Comparison of ENCODE assay signal across 13 cellular contexts in the genomic region with DNA sequence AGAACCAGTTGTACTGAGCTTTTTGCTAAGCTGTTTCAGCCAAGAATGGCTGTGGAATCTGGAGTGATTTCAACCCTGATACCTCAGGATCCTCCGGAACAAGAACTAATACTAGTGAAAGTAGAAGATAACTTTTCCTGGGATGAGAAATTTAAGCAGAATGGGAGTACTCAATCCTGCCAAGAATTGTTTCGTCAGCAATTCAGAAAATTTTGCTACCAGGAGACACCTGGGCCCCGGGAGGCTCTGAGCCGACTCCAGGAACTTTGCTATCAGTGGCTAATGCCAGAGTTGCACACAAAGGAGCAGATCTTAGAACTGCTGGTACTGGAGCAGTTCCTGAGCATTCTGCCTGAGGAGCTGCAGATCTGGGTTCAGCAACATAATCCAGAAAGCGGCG. TPM values are rescaled to one million over a fixed set of nuclear protein-coding genes. Genes with fewer than 3 reads are reported as not detected.
DNase-seq lines count a peak whose midpoint lies in the region; ATAC-seq and TF ChIP-seq lines count a peak whose summit lies in the region.
"Had no signal": no experiment of that assay in that cellular context is flagged by ENCODE, and none has a peak within 500 bp of the region (broad histone marks: within the 10 kb centered on the region; RNA-seq: fewer than 3 reads in every experiment).

No MANE protein-coding gene starts in this region.

- CTCF ChIA-PET in IMR-90 (lab: Yijun Ruan, JAX) = no interaction called here

- H3K9me3 ChIP-seq in CD4-positive, CD25-positive, alpha-beta regulatory T cell (ENCODE audit: control insufficient read depth in 2 of 2, low read length in 2 of 2) = peaks cover 12 to 23% of the 10 kb centered on the region in 2 experiments
- peaks cover 27% of the 10 kb centered on the region for H3K9me3 ChIP-seq in IMR-90 (ENCODE audit: control insufficient read depth, insufficient read depth, low read length)
- no peaks in the 10 kb centered on the region for H3K9me3 ChIP-seq in ectodermal cell (ENCODE audit: control insufficient read depth, low read length)

- H2BK120ac ChIP-seq in IMR-90 (ENCODE audit: low read depth, low read length) = no peak overlapping the region

- DNase-seq in CD4-positive, CD25-positive, alpha-beta regulatory T cell = no peak
- DNase-seq in IMR-90 (no peak), neural crest cell (ENCODE audit: low read depth, low spot score) (no peak), epidermal melanocyte (ENCODE audit: insufficient read length, low spot score) (no peak), NCI-H2029 (lab: John Stamatoyannopoulos, UW) (no peak)
- DNase-seq: activated CD8-positive, alpha-beta memory T cell treated with anti-CD3 and anti-CD28 coated beads, Interleukin-2, amount 10 ng/mL, durations not matched to agents 7 days and 5 days; C1 segment of cervical spinal cord; effector memory CD8-positive, alpha-beta T cell; head of caudate nucleus; NCI-H82 had no signal

- H4K5ac ChIP-seq in IMR-90 (ENCODE audit: low read depth, low read length) = no peak overlapping the region

- in situ Hi-C loops in IMR-90 (cut with MboI; ENCODE audit: low sequenced_read_pairs) = loop anchor here (5.0 to 25.0 kb wide), 3 partner anchors 50 to 720 kb away; a partner anchor contains a TSS

- no peak overlapping the region for H4K91ac ChIP-seq in IMR-90 (ENCODE audit: insufficient read depth, low read depth, low read length)

- H2BK20ac ChIP-seq in IMR-90 (ENCODE audit: low read depth, low read length) = no peak overlapping the region

- peak overlapping the region; percentile 87 for H3K4me3 ChIP-seq in CD4-positive, CD25-positive, alpha-beta regulatory T cell (ENCODE audit: low read depth, low read length)
- no peak overlapping the region for H3K4me3 ChIP-seq in IMR-90 (ENCODE audit: insufficient read depth, low read depth, low read length)
- H3K4me3 ChIP-seq in ectodermal cell (ENCODE audit: insufficient read depth, low read depth, low read length) = peak overlapping the region; percentile 78

- H3K36me3 ChIP-seq in CD4-positive, CD25-positive, alpha-beta regulatory T cell (ENCODE audit: control insufficient read depth, insufficient read depth, low read length) = peaks cover 49% of the 10 kb centered on the region
- H3K36me3 ChIP-seq in IMR-90 (ENCODE audit: control insufficient read depth, insufficient read depth, low read length) (peaks cover 39% of the 10 kb centered on the region), ectodermal cell (ENCODE audit: control insufficient read depth, insufficient read depth, low read length) (peaks cover 44% of the 10 kb centered on the region)

- no peak overlapping the region for H2AK5ac ChIP-seq in IMR-90 (ENCODE audit: low read depth, low read length)

- no peak for TF ChIP-seq RAD21 in IMR-90 (IDR thresholded peaks at IDR 0.05; ENCODE audit: low read length)

- no peaks in the 10 kb centered on the region for H3K9me1 ChIP-seq in IMR-90 (ENCODE audit: insufficient read depth, low read length)

- H4K20me1 ChIP-seq in IMR-90 (ENCODE audit: insufficient read depth, low read length) = no peaks in the 10 kb centered on the region

- H3K14ac ChIP-seq in IMR-90 (replicated peaks; ENCODE audit: low read depth, low read length) = no peak overlapping the region

- peaks cover 0 to 35% (median 21%) of the 10 kb centered on the region in 4 donors for H3K4me1 Mint-ChIP-seq in CD4-positive, CD25-positive, alpha-beta regulatory T cell
- H3K4me1 Mint-ChIP-seq in neural crest cell = peaks cover 4% of the 10 kb centered on the region

- no peak overlapping the region for H3K18ac ChIP-seq in IMR-90 (ENCODE audit: low read depth, low read length)

- no peak overlapping the region for H2AK9ac ChIP-seq in IMR-90 (replicated peaks; ENCODE audit: low read depth, low read length, poor library complexity)

- no peak overlapping the region for H4K8ac ChIP-seq in IMR-90 (ENCODE audit: low read depth in 2 of 2, low read length in 2 of 2)

- no peaks in the 10 kb centered on the region for H3K27me3 Mint-ChIP-seq in CD4-positive, CD25-positive, alpha-beta regulatory T cell
- H3K27me3 Mint-ChIP-seq in neural crest cell (ENCODE audit: low read depth) = no peaks in the 10 kb centered on the region
- H3K27me3 Mint-ChIP-seq: activated CD8-positive, alpha-beta memory T cell treated with anti-CD3 and anti-CD28 coated beads, Interleukin-2, amount 10 ng/mL, durations not matched to agents 7 days and 5 days; effector memory CD8-positive, alpha-beta T cell had no signal

- H3K36me3 Mint-ChIP-seq in CD4-positive, CD25-positive, alpha-beta regulatory T cell = peaks cover 50% of the 10 kb centered on the region
- H3K36me3 Mint-ChIP-seq in neural crest cell (ENCODE audit: low read depth) = peaks cover 48% of the 10 kb centered on the region

- H3K27ac Mint-ChIP-seq in CD4-positive, CD25-positive, alpha-beta regulatory T cell = peak overlapping the region; percentile 51 to 99 (median 52)
- H3K27ac Mint-ChIP-seq in neural crest cell (ENCODE audit: unreplicated experiment) = no peak overlapping the region
- H3K27ac Mint-ChIP-seq: activated CD8-positive, alpha-beta memory T cell treated with anti-CD3 and anti-CD28 coated beads, Interleukin-2, amount 10 ng/mL, durations not matched to agents 7 days and 5 days had no signal

- TF ChIP-seq CTCF in IMR-90 (conservative IDR thresholded peaks at IDR 0.05; ENCODE audit: low read depth, low read length) = no peak
- TF ChIP-seq CTCF in neural crest cell (conservative IDR thresholded peaks at IDR 0.05) = no peak

- no peak overlapping the region for H3K9ac ChIP-seq in IMR-90 (ENCODE audit: low read depth, low read length)

- H3K4me1 ChIP-seq in CD4-positive, CD25-positive, alpha-beta regulatory T cell (ENCODE audit: control insufficient read depth, insufficient read depth, low read length, poor library complexity, severe bottlenecking) = peaks cover 13% of the 10 kb centered on the region
- H3K4me1 ChIP-seq in IMR-90 (ENCODE audit: control insufficient read depth, insufficient read depth, low read length) (peaks cover 2% of the 10 kb centered on the region; the same call in 1 of the 2 replicates), ectodermal cell (ENCODE audit: control insufficient read depth, insufficient read depth, low read length) (peaks cover 6% of the 10 kb centered on the region)

- no peak for ATAC-seq in CD4-positive, CD25-positive, alpha-beta regulatory T cell (ENCODE audit: low read depth in 2 of 2)
- ATAC-seq in IMR-90 (ENCODE audit: low read depth) (no peak), HG03439 (IDR thresholded peaks at IDR 0.05; ENCODE audit: unreplicated experiment) (no peak), GM21528 (IDR thresholded peaks at IDR 0.05; ENCODE audit: low FRiP score, unreplicated experiment) (no peak)
- ATAC-seq: activated CD8-positive, alpha-beta memory T cell treated with anti-CD3 and anti-CD28 coated beads, Interleukin-2, amount 10 ng/mL, durations not matched to agents 7 days and 5 days; effector memory CD8-positive, alpha-beta T cell had no signal

- H3K27me3 ChIP-seq in CD4-positive, CD25-positive, alpha-beta regulatory T cell (ENCODE audit: control insufficient read depth, insufficient read depth, low read length) = no peaks in the 10 kb centered on the region
- H3K27me3 ChIP-seq in IMR-90 (ENCODE audit: control insufficient read depth, insufficient read depth, low read length) = no peaks in the 10 kb centered on the region
- H3K27me3 ChIP-seq in ectodermal cell (ENCODE audit: control insufficient read depth, insufficient read depth, low read length, poor library complexity, severe bottlenecking) = no peaks in the 10 kb centered on the region

- no peak overlapping the region for H3K27ac ChIP-seq in CD4-positive, CD25-positive, alpha-beta regulatory T cell (ENCODE audit: insufficient read depth, low read length, poor library complexity, severe bottlenecking)
- H3K27ac ChIP-seq in IMR-90 (ENCODE audit: insufficient read depth, low read length) = no peak overlapping the region
- no peak overlapping the region for H3K27ac ChIP-seq in ectodermal cell (ENCODE audit: insufficient read depth, low read depth, low read length, poor library complexity, severe bottlenecking)

- H2BK5ac ChIP-seq in IMR-90 (ENCODE audit: low read depth, low read length, poor library complexity, severe bottlenecking) = no peak overlapping the region

- no TSS peak for BruUV-seq in IMR-90 (replicated peaks; lab: Mats Ljungman, UMichigan)

- POLR2A ChIA-PET in IMR-90 (lab: Charles Lee; ENCODE audit: unreplicated experiment) = no interaction called here

- no peak overlapping the region for H3K56ac ChIP-seq in IMR-90 (ENCODE audit: extremely low read depth, insufficient read depth, low read length)

- intact Hi-C loops in IMR-90 (cut with micrococcal nuclease) = loop anchor here (5.0 kb wide), 1 partner anchor 50 kb away; a partner anchor contains a TSS

- H3K9me3 Mint-ChIP-seq in CD4-positive, CD25-positive, alpha-beta regulatory T cell = peaks cover 0 to 23% (median 7%) of the 10 kb centered on the region in 7 donors
- H3K9me3 Mint-ChIP-seq in neural crest cell = peaks cover 11% of the 10 kb centered on the region

- peaks cover 8 to 10% of the 10 kb centered on the region in 2 experiments for H3K79me1 ChIP-seq in IMR-90 (ENCODE audit: low read depth in 1 of 2, low read length in 2 of 2)

- H3K4me2 ChIP-seq in IMR-90 (ENCODE audit: low read depth, low read length) = no peak overlapping the region

- H2AFZ ChIP-seq in IMR-90 (replicated peaks; ENCODE audit: low read length, poor library complexity) = no peak overlapping the region

- WGBS in IMR-90 (ENCODE audit: extremely low coverage in 2 of 2, insufficient read length in 1 of 2), 2 experiments = 90% methylated on average over 3 of the region's 6 CpGs; no CpG with 5 or more reads in 1 of the 2 experiments
- WGBS in ectodermal cell, 2 experiments = 94% methylated on average over 6 of the region's 6 CpGs

- peak overlapping the region in 2 of 4 donors; percentile 13 to 99 for H3K4me3 Mint-ChIP-seq in CD4-positive, CD25-positive, alpha-beta regulatory T cell
- peak overlapping the region; percentile 99 for H3K4me3 Mint-ChIP-seq in neural crest cell
- H3K4me3 Mint-ChIP-seq: activated CD8-positive, alpha-beta memory T cell treated with anti-CD3 and anti-CD28 coated beads, Interleukin-2, amount 10 ng/mL, durations not matched to agents 7 days and 5 days had no signal

- no peak overlapping the region for H2BK15ac ChIP-seq in IMR-90 (ENCODE audit: low read depth, low read length)

- no peak for TF ChIP-seq POLR2A in IMR-90 (IDR thresholded peaks at IDR 0.05; ENCODE audit: low read depth, low read length)

- dilution Hi-C loops in IMR-90 (cut with HindIII; ENCODE audit: low sequenced_read_pairs, unreplicated experiment) = no loop called here

- H3K4ac ChIP-seq in IMR-90 (ENCODE audit: low read depth, low read length) = no peak overlapping the region

- H3K23ac ChIP-seq in IMR-90 (ENCODE audit: low read depth, low read length) = no peak overlapping the region

RNA-seq across cellular contexts. Expression of a gene that starts 1.6 kb away (rescaled TPM):
- 12.9 TPM for total RNA-seq in CD4-positive, CD25-positive, alpha-beta regulatory T cell
- polyA plus RNA-seq in CD4-positive, CD25-positive, alpha-beta regulatory T cell = 1 to 10 TPM; 6.2 to 7.4 (median 6.8) TPM
- total RNA-seq in IMR-90 (2012; rRNA removed) = 9.9 and 11.1 TPM in 2 replicates
- 3.2 and 5.5 TPM in 2 replicates for polyA plus RNA-seq in IMR-90 (2012; rRNA removed)
- 0.70 and 1.9 TPM in 2 replicates for polyA plus RNA-seq in IMR-90 (2012; cell fraction: cytosol; rRNA removed)
- polyA plus RNA-seq in IMR-90 (2012; cell fraction: nucleus; rRNA removed; ENCODE audit: low replicate concordance) = 1.5 and 9.7 TPM in 2 replicates
- polyA plus RNA-seq in ectodermal cell (2013, experiment 1 of 4) = 57.2 TPM
- polyA plus RNA-seq in ectodermal cell (2013, experiment 2 of 4) = 59.0 TPM
- polyA plus RNA-seq in ectodermal cell (2013, experiment 3 of 4) = 40.2 TPM
- polyA plus RNA-seq in ectodermal cell (2013, experiment 4 of 4) = 46.4 TPM
- total RNA-seq in neural crest cell = 27.6 and 30.3 TPM in 2 replicates

RNA-seq across cellular contexts. Expression of a gene that starts 47.6 kb away (rescaled TPM):
- 11.5 TPM for total RNA-seq in CD4-positive, CD25-positive, alpha-beta regulatory T cell
- 1 to 10 TPM; 2.0 to 5.2 (median 3.9) TPM for polyA plus RNA-seq in CD4-positive, CD25-positive, alpha-beta regulatory T cell
- total RNA-seq in IMR-90 (2012; rRNA removed) (16.9 and 17.7 TPM in 2 replicates), neural crest cell (14.6 and 15.4 TPM in 2 replicates)
- polyA plus RNA-seq in IMR-90 (2012; rRNA removed) = 7.0 and 9.9 TPM in 2 replicates
- 2.6 and 2.7 TPM in 2 replicates for polyA plus RNA-seq in IMR-90 (2012; cell fraction: cytosol; rRNA removed)
- 6.6 and 41.0 TPM in 2 replicates for polyA plus RNA-seq in IMR-90 (2012; cell fraction: nucleus; rRNA removed; ENCODE audit: low replicate concordance)
- 18.2 TPM for polyA plus RNA-seq in ectodermal cell (2013, experiment 1 of 4)
- polyA plus RNA-seq in ectodermal cell (2013, experiment 2 of 4) = 22.4 TPM
- 13.6 TPM for polyA plus RNA-seq in ectodermal cell (2013, experiment 3 of 4)
- 14.4 TPM for polyA plus RNA-seq in ectodermal cell (2013, experiment 4 of 4)
